ENCODE assay signal across 1 cellular context in the genomic region with DNA sequence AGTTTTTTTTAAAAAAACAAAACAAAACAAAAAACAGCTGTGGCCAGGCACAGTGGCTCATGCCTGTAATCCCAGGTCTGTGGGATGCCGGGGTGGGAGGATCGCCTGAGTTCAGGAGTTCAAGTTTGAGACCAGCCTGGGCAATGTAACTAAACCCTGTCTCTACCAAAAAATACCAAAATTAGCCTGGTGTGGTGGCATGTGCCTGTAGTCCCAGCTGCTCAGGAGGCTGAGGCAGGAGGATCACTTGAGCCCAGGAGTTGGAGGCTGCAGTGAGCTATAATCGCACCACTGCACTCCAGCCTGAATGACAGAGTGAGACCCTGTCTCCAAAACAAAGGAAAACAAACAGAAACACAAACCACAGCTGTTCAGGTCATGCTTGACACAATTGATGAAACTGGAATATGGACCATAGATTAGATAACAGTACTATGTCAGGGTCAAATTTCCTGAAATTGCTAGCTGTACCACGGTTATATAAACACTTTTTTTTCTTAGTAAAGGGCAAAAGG.
TF ChIP-seq lines count a peak whose summit lies in the region.

No MANE protein-coding gene starts in this region.

TF ChIP-seq in HepG2, 621 proteins besides CTCF, POLR2A, EP300 and RAD21 (continued from another document and continues in another):
- TF ChIP-seq, protein P1, sequence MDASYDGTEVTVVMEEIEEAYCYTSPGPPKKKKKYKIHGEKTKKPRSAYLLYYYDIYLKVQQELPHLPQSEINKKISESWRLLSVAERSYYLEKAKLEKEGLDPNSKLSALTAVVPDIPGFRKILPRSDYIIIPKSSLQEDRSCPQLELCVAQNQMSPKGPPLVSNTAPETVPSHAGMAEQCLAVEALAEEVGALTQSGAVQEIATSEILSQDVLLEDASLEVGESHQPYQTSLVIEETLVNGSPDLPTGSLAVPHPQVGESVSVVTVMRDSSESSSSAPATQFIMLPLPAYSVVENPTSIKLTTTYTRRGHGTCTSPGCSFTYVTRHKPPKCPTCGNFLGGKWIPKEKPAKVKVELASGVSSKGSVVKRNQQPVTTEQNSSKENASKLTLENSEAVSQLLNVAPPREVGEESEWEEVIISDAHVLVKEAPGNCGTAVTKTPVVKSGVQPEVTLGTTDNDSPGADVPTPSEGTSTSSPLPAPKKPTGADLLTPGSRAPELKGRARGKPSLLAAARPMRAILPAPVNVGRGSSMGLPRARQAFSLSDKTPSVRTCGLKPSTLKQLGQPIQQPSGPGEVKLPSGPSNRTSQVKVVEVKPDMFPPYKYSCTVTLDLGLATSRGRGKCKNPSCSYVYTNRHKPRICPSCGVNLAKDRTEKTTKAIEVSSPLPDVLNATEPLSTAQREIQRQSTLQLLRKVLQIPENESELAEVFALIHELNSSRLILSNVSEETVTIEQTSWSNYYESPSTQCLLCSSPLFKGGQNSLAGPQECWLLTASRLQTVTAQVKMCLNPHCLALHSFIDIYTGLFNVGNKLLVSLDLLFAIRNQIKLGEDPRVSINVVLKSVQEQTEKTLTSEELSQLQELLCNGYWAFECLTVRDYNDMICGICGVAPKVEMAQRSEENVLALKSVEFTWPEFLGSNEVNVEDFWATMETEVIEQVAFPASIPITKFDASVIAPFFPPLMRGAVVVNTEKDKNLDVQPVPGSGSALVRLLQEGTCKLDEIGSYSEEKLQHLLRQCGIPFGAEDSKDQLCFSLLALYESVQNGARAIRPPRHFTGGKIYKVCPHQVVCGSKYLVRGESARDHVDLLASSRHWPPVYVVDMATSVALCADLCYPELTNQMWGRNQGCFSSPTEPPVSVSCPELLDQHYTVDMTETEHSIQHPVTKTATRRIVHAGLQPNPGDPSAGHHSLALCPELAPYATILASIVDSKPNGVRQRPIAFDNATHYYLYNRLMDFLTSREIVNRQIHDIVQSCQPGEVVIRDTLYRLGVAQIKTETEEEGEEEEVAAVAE (CRISPR knock-in tag; IDR thresholded peaks at IDR 0.05; ENCODE audit: borderline replicate concordance) = no peak
- TF ChIP-seq KDM3A (CRISPR knock-in tag; IDR thresholded peaks at IDR 0.05; ENCODE audit: low read depth) (peak; percentile 88), FOSL1 (CRISPR knock-in tag; IDR thresholded peaks at IDR 0.05; ENCODE audit: borderline replicate concordance) (no peak), PAWR (CRISPR knock-in tag; IDR thresholded peaks at IDR 0.05; ENCODE audit: borderline replicate concordance) (no peak), ZNF235 (CRISPR knock-in tag; IDR thresholded peaks at IDR 0.05; ENCODE audit: borderline replicate concordance) (no peak), ZBTB46 (CRISPR knock-in tag; IDR thresholded peaks at IDR 0.05; ENCODE audit: borderline replicate concordance) (no peak), TEF (CRISPR knock-in tag; IDR thresholded peaks at IDR 0.05) (peak; percentile 85), ZNF557 (CRISPR knock-in tag; IDR thresholded peaks at IDR 0.05) (no peak), ZNF724P (CRISPR knock-in tag; IDR thresholded peaks at IDR 0.05; ENCODE audit: borderline replicate concordance) (no peak), SALL1 (CRISPR knock-in tag; IDR thresholded peaks at IDR 0.05) (peak; percentile 97), ELF4 (CRISPR knock-in tag; IDR thresholded peaks at IDR 0.05; ENCODE audit: borderline replicate concordance) (no peak; the same call in 1 of the 2 replicates), SP1 (IDR thresholded peaks at IDR 0.05) (no peak), SP1 (CRISPR knock-in tag; IDR thresholded peaks at IDR 0.05) (no peak), ZNF619 (CRISPR knock-in tag; IDR thresholded peaks at IDR 0.05) (no peak), ZNF644 (CRISPR knock-in tag; IDR thresholded peaks at IDR 0.05; ENCODE audit: low read depth) (no peak; the same call in 1 of the 2 replicates), HHEX (CRISPR knock-in tag; IDR thresholded peaks at IDR 0.05) (peak; percentile 79), ZNF598 (CRISPR knock-in tag; IDR thresholded peaks at IDR 0.05; ENCODE audit: borderline replicate concordance) (no peak), MED13 (CRISPR knock-in tag; IDR thresholded peaks at IDR 0.05) (0 out of 2 replicates have a peak, but pooled peaks have one; percentile 30), POGK (CRISPR knock-in tag; conservative IDR thresholded peaks at IDR 0.05) (0 out of 2 replicates have a peak, but pooled peaks have one; percentile 21), ZNF207 (IDR thresholded peaks at IDR 0.05; ENCODE audit: borderline replicate concordance) (no peak), NR1H2 (CRISPR knock-in tag; IDR thresholded peaks at IDR 0.05; ENCODE audit: borderline replicate concordance, low read depth) (no peak), ZFP90 (CRISPR knock-in tag; IDR thresholded peaks at IDR 0.05; ENCODE audit: borderline replicate concordance) (no peak), ZNF24 (IDR thresholded peaks at IDR 0.05) (peak; percentile 81), NFIC (IDR thresholded peaks at IDR 0.05; ENCODE audit: low read length) (peak; percentile 88), HNRNPK (IDR thresholded peaks at IDR 0.05; ENCODE audit: low read depth, low read length, poor library complexity, severe bottlenecking) (no peak), ZNF333 (CRISPR knock-in tag; IDR thresholded peaks at IDR 0.05; ENCODE audit: borderline replicate concordance) (no peak), ZNF501 (CRISPR knock-in tag; IDR thresholded peaks at IDR 0.05) (no peak; the same call in 1 of the 2 replicates), ZMAT3 (CRISPR knock-in tag; conservative IDR thresholded peaks at IDR 0.05) (0 out of 2 replicates have a peak, but pooled peaks have one; percentile 61), ZNF576 (CRISPR knock-in tag; IDR thresholded peaks at IDR 0.05) (no peak), ZNF83 (CRISPR knock-in tag; IDR thresholded peaks at IDR 0.05; ENCODE audit: borderline replicate concordance) (peak; percentile 35; the same call in 1 of the 2 replicates), TEAD2 (CRISPR knock-in tag; IDR thresholded peaks at IDR 0.05) (no peak)
- TF ChIP-seq, protein P2, sequence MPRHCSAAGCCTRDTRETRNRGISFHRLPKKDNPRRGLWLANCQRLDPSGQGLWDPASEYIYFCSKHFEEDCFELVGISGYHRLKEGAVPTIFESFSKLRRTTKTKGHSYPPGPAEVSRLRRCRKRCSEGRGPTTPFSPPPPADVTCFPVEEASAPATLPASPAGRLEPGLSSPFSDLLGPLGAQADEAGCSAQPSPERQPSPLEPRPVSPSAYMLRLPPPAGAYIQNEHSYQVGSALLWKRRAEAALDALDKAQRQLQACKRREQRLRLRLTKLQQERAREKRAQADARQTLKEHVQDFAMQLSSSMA (CRISPR knock-in tag; IDR thresholded peaks at IDR 0.05) = no peak
- TF ChIP-seq, protein P3, sequence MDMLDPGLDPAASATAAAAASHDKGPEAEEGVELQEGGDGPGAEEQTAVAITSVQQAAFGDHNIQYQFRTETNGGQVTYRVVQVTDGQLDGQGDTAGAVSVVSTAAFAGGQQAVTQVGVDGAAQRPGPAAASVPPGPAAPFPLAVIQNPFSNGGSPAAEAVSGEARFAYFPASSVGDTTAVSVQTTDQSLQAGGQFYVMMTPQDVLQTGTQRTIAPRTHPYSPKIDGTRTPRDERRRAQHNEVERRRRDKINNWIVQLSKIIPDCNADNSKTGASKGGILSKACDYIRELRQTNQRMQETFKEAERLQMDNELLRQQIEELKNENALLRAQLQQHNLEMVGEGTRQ (IDR thresholded peaks at IDR 0.05; ENCODE audit: low read depth, low read length) = no peak
- TF ChIP-seq, protein P3 (CRISPR knock-in tag; IDR thresholded peaks at IDR 0.05; ENCODE audit: borderline replicate concordance) = no peak; the same call in 1 of the 2 replicates
- TF ChIP-seq, protein P4, sequence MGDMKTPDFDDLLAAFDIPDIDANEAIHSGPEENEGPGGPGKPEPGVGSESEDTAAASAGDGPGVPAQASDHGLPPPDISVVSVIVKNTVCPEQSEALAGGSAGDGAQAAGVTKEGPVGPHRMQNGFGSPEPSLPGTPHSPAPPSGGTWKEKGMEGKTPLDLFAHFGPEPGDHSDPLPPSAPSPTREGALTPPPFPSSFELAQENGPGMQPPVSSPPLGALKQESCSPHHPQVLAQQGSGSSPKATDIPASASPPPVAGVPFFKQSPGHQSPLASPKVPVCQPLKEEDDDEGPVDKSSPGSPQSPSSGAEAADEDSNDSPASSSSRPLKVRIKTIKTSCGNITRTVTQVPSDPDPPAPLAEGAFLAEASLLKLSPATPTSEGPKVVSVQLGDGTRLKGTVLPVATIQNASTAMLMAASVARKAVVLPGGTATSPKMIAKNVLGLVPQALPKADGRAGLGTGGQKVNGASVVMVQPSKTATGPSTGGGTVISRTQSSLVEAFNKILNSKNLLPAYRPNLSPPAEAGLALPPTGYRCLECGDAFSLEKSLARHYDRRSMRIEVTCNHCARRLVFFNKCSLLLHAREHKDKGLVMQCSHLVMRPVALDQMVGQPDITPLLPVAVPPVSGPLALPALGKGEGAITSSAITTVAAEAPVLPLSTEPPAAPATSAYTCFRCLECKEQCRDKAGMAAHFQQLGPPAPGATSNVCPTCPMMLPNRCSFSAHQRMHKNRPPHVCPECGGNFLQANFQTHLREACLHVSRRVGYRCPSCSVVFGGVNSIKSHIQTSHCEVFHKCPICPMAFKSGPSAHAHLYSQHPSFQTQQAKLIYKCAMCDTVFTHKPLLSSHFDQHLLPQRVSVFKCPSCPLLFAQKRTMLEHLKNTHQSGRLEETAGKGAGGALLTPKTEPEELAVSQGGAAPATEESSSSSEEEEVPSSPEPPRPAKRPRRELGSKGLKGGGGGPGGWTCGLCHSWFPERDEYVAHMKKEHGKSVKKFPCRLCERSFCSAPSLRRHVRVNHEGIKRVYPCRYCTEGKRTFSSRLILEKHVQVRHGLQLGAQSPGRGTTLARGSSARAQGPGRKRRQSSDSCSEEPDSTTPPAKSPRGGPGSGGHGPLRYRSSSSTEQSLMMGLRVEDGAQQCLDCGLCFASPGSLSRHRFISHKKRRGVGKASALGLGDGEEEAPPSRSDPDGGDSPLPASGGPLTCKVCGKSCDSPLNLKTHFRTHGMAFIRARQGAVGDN (CRISPR knock-in tag; IDR thresholded peaks at IDR 0.05) = no peak; the same call in 1 of the 2 replicates
- TF ChIP-seq, protein P5, sequence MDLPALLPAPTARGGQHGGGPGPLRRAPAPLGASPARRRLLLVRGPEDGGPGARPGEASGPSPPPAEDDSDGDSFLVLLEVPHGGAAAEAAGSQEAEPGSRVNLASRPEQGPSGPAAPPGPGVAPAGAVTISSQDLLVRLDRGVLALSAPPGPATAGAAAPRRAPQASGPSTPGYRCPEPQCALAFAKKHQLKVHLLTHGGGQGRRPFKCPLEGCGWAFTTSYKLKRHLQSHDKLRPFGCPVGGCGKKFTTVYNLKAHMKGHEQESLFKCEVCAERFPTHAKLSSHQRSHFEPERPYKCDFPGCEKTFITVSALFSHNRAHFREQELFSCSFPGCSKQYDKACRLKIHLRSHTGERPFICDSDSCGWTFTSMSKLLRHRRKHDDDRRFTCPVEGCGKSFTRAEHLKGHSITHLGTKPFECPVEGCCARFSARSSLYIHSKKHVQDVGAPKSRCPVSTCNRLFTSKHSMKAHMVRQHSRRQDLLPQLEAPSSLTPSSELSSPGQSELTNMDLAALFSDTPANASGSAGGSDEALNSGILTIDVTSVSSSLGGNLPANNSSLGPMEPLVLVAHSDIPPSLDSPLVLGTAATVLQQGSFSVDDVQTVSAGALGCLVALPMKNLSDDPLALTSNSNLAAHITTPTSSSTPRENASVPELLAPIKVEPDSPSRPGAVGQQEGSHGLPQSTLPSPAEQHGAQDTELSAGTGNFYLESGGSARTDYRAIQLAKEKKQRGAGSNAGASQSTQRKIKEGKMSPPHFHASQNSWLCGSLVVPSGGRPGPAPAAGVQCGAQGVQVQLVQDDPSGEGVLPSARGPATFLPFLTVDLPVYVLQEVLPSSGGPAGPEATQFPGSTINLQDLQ (CRISPR knock-in tag; IDR thresholded peaks at IDR 0.05) = no peak
